In genomic region chr5:150905312-150905683, GRCh38 we compare ENCODE assay signal across 8 cellular contexts. TPM values are rescaled to one million over a fixed set of nuclear protein-coding genes. Genes with fewer than 3 reads are reported as not detected.
DNase-seq lines count a peak whose midpoint lies in the region; ATAC-seq and TF ChIP-seq lines count a peak whose summit lies in the region.

No MANE protein-coding gene starts in this region.

- no peak for ATAC-seq in GM18867 (IDR thresholded peaks at IDR 0.05; ENCODE audit: unreplicated experiment)

- DNase-seq in HFF-Myc (ENCODE audit: extremely low read depth, low read depth): no peak
- no peak for DNase-seq in ascending aorta (ENCODE audit: low spot score in 2 of 2)
- no peak for DNase-seq in NCI-H2107 treated with DMSO at 0.1 percent for 48 hours (lab: John Stamatoyannopoulos, UW; ENCODE audit: unreplicated experiment)
- DNase-seq in posterior cingulate gyrus: no peak
- no peak for DNase-seq in inferior parietal cortex (ENCODE audit: extremely low spot score)

- H3K36me3 ChIP-seq in ascending aorta (peaks cover 0 to 19% of the 10 kb centered on the region in 2 donors), iPS-20b (ENCODE audit: insufficient read depth, low read depth, low read length) (peaks cover 33% of the 10 kb centered on the region)

- no peak for TF ChIP-seq CTCF in HFF-Myc (IDR thresholded peaks at IDR 0.05; ENCODE audit: low read depth, low read length, missing control alignments)
- no peak for TF ChIP-seq CTCF in ascending aorta (IDR thresholded peaks at IDR 0.05)

- H3K4me1 ChIP-seq in ascending aorta (no peaks in the 10 kb centered on the region), iPS-20b (ENCODE audit: insufficient read depth, low read length) (no peaks in the 10 kb centered on the region)

- intact Hi-C loops in ascending aorta (cut with DNase I) (loop anchor here (2.0 kb wide), 1 partner anchor 42 kb away; no protein-coding TSS in a partner anchor), posterior cingulate gyrus (cut with DNase I) (loop anchor here (2.0 kb wide), 1 partner anchor 42 kb away; no protein-coding TSS in a partner anchor)

- H3K4me3 ChIP-seq in HFF-Myc (replicated peaks; ENCODE audit: low read depth, low read length) (peak overlapping the region; percentile 61), ascending aorta (peak overlapping the region; percentile 62 to 63), iPS-20b (ENCODE audit: low read length) (peak overlapping the region; percentile 87), skin epidermis (peak overlapping the region; percentile 23 to 46 (median 38))

- H3K9me3 ChIP-seq in ascending aorta (peaks cover 29 to 72% of the 10 kb centered on the region in 2 donors), iPS-20b (ENCODE audit: insufficient read depth, low read depth, low read length) (peaks cover 68% of the 10 kb centered on the region)

- no peaks in the 10 kb centered on the region for H3K27me3 ChIP-seq in ascending aorta
- no peaks in the 10 kb centered on the region for H3K27me3 ChIP-seq in iPS-20b (ENCODE audit: insufficient read depth, low read length)

- no peak overlapping the region for H3K27ac ChIP-seq in ascending aorta
- peak overlapping the region; percentile 99 for H3K27ac ChIP-seq in iPS-20b (ENCODE audit: low read length)
- peak overlapping the region in 17 of 21 experiments; percentile 57 to 91 (median 83) for H3K27ac ChIP-seq in skin epidermis

- peak overlapping the region; percentile 99 for H3K9ac ChIP-seq in iPS-20b (ENCODE audit: low read depth, low read length)

RNA-seq across cellular contexts. Expression of gene ZNF300, which starts 0.5 kb away (rescaled TPM):
- total RNA-seq in ascending aorta: 2.9 TPM

RNA-seq across cellular contexts. Expression of gene IRGM, which starts 59.0 kb away (rescaled TPM):
- total RNA-seq in ascending aorta: not detected

Comparison
In these comparisons a context has a peak if more than half of its experiments do, and no peak if none do; other contexts are left out.
1. H3K27ac ChIP-seq: peak in iPS-20b (single experiment) and skin epidermis (17 of 21); none in ascending aorta (0 of 2).
2. Peak in every context shown above with its lines, with median percentiles within 50 percentile points of each other: H3K4me3 ChIP-seq.